ENCODE assay signal across 19 cellular contexts in genomic region chr7:46007194-46007593, GRCh38.
"Had no signal": no experiment of that assay in that cellular context is flagged by ENCODE, and none has a peak within 500 bp of the region (broad histone marks: within the 10 kb centered on the region; RNA-seq: fewer than 3 reads in every experiment).

No MANE protein-coding gene starts in this region.

- H3K36me3 ChIP-seq: brain microvascular endothelial cell, gastrocnemius medialis, heart left ventricle, neutrophil, tibial artery had no signal

- H3K4me1 ChIP-seq: gastrocnemius medialis, parathyroid adenoma had no signal

- H2AFZ ChIP-seq: parathyroid adenoma had no signal

- H3K9me3 ChIP-seq: gastrocnemius medialis, neutrophil, tibial artery had no signal

- H3K27me3 ChIP-seq: brain microvascular endothelial cell, gastrocnemius medialis, heart left ventricle, neutrophil, tibial artery had no signal

- H3K27ac ChIP-seq: brain microvascular endothelial cell, gastrocnemius medialis, neutrophil, parathyroid adenoma had no signal

- DNase-seq: activated B cell treated with CpG ODN at 0.5 μM for 24 hours; activated CD4-positive, alpha-beta T cell treated with anti-CD3 and anti-CD28 coated beads, Interleukin-2, amount 10 ng/mL, durations not matched to agents 24 days and 14 days; activated CD8-positive, alpha-beta memory T cell treated with anti-CD3 and anti-CD28 coated beads, Interleukin-2, amount 50 U/mL, for 4 hours; activated CD8-positive, alpha-beta T cell treated with anti-CD3 and anti-CD28 coated beads, Interleukin-2, amount 10 ng/mL, durations not matched to agents 7 days and 5 days; activated gamma-delta T cell treated with Interleukin-2 at 50 U/mL for 16 hours; activated T-cell treated with anti-CD3 and anti-CD28 coated beads, Interleukin-2, amount 50 U/mL, for 48 hours; amygdala; brain microvascular endothelial cell; effector CD8-positive, alpha-beta T cell; gastrocnemius medialis; heart left ventricle; natural killer cell; stimulated activated CD4-positive, alpha-beta T cell treated with anti-CD3 and anti-CD28 coated beads, Interleukin-12 subunit alpha, Interleukin-12 subunit beta, amount 100 ng/mL, for 4 hours; stimulated activated CD4-positive, alpha-beta T cell treated with anti-CD3 and anti-CD28 coated beads, Interleukin-2, amount 100 ng/mL, for 24 hours; T-helper 2 cell; tibial artery had no signal

- H3K4me3 ChIP-seq: gastrocnemius medialis, heart left ventricle, tibial artery had no signal

- ATAC-seq: activated CD8-positive, alpha-beta T cell treated with anti-CD3 and anti-CD28 coated beads, Interleukin-2, amount 10 ng/mL, durations not matched to agents 7 days and 5 days; gastrocnemius medialis; left lobe of liver; natural killer cell had no signal

- H3K79me2 ChIP-seq: parathyroid adenoma had no signal

- H3K9ac ChIP-seq: parathyroid adenoma had no signal
